In the genomic region with DNA sequence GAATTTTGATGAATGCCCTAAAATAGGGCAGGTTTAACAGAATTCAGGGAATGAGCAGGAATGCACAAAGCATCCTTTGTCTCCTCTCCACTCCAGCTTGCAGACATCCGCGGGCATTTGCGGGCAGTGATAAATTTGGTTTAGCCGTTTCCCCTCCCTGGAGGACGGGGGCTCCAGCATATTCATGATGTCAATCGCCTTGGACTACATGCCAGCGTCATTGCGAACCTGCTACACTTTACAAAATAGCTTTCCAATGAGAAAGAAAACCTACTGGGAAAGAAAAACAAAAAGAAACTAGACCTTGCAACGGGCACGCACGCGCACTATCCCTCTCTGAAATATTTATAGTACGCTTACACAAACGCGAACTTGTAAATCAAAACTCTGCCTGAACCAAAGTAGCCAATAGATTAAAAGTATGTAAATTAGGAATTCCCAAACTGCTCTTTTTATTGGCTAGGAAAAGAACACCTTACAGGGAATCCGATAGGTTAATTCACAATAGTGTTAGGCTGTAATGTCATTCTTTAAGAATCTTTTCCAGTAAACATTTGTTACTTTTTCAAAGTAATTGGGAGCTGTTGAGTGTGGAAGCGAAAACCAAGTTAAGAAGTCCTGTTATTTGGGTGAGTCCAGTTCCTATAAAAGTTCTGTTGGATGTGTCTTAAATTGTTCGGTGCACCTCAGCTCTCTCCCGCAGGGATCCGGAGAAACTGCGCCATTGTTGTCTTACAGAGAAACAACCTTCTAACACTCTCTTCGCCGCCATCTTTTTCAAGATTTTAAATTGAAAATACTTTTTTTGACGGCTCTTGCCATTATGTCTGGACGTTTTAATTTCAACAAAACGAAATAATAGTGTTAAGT, we compare ENCODE assay signal across 8 cellular contexts.
DNase-seq lines count a peak whose midpoint lies in the region; ATAC-seq, FAIRE-seq and TF ChIP-seq lines count a peak whose summit lies in the region.

No MANE protein-coding gene starts in this region.

- no peak overlapping the region for H3K27ac Mint-ChIP-seq in astrocyte (ENCODE audit: unreplicated experiment)

- DNase-seq in DMS79 treated with DMSO at 0.1 percent for 48 hours (lab: John Stamatoyannopoulos, UW) (peak; percentile 87), SJCRH30 (peak; percentile 69 to 86), astrocyte (ENCODE audit: low read depth) (peak; percentile 98), right cardiac atrium (peak; percentile 41 to 79 (median 53)), retina (peak; percentile 93), NCI-H345 (lab: John Stamatoyannopoulos, UW) (no peak)

- H3K9me3 ChIP-seq in SJCRH30 (replicated peaks) (no peaks in the 10 kb centered on the region), astrocyte (ENCODE audit: insufficient read depth, low read depth, low read length) (no peaks in the 10 kb centered on the region), right cardiac atrium (ENCODE audit: control insufficient read depth, low read length) (no peaks in the 10 kb centered on the region)

- H3K27ac ChIP-seq in KMS-11 (peak overlapping the region; percentile 77), SJCRH30 (peak overlapping the region; percentile 94), astrocyte (ENCODE audit: low read depth, low read length) (peak overlapping the region; percentile 97), right cardiac atrium (ENCODE audit: low read length) (peak overlapping the region; percentile 100)

- TF ChIP-seq CTCF in KMS-11 (conservative IDR thresholded peaks at IDR 0.05; ENCODE audit: low read depth, low read length) (no peak), astrocyte (IDR thresholded peaks at IDR 0.05; ENCODE audit: insufficient read depth, low read depth, low read length) (no peak)

- no peaks in the 10 kb centered on the region for H3K4me1 Mint-ChIP-seq in astrocyte (ENCODE audit: low read depth, unreplicated experiment)

- H3K4me2 ChIP-seq in KMS-11 (peak overlapping the region; percentile 71), astrocyte (ENCODE audit: low read length) (peak overlapping the region; percentile 90)

- no peak overlapping the region for H3K4me3 ChIP-seq in KMS-11 (IDR thresholded peaks at IDR 0.05; ENCODE audit: insufficient read depth, low read depth, low read length)
- peak overlapping the region; percentile 70 for H3K4me3 ChIP-seq in SJCRH30
- peak overlapping the region; percentile 87 for H3K4me3 ChIP-seq in astrocyte (ENCODE audit: insufficient read depth, low read depth, low read length)
- peak overlapping the region; percentile 83 for H3K4me3 ChIP-seq in right cardiac atrium (ENCODE audit: low read length)

- H3K9me3 Mint-ChIP-seq in astrocyte (ENCODE audit: unreplicated experiment): no peaks in the 10 kb centered on the region

- FAIRE-seq in astrocyte (lab: Jason Lieb, UNC): peak; percentile 81

- intact Hi-C loops in right cardiac atrium (cut with DNase I): no loop called here

- no peaks in the 10 kb centered on the region for H3K27me3 Mint-ChIP-seq in astrocyte (ENCODE audit: low read depth, unreplicated experiment)

- H3K9ac ChIP-seq in KMS-11: peak overlapping the region; percentile 54
- H3K9ac ChIP-seq in astrocyte (ENCODE audit: low read length): peak overlapping the region; percentile 90

- WGBS in right cardiac atrium: under 1% methylated on average over 26 of the region's 26 CpGs

- peaks cover 40% of the 10 kb centered on the region for H3K4me1 ChIP-seq in KMS-11 (ENCODE audit: low read depth, poor library complexity, severe bottlenecking)
- H3K4me1 ChIP-seq in SJCRH30: 0 out of 2 replicates have a peak, but pooled peaks cover 4% of the 10 kb centered on the region
- peaks cover 14% of the 10 kb centered on the region for H3K4me1 ChIP-seq in astrocyte (ENCODE audit: insufficient read depth, low read length)
- no peaks in the 10 kb centered on the region for H3K4me1 ChIP-seq in right cardiac atrium (ENCODE audit: control insufficient read depth, insufficient read depth, low read length)

- H3K27me3 ChIP-seq in KMS-11 (ENCODE audit: insufficient read depth, low read depth) (no peaks in the 10 kb centered on the region), SJCRH30 (no peaks in the 10 kb centered on the region), astrocyte (ENCODE audit: insufficient read depth, low read length) (no peaks in the 10 kb centered on the region), right cardiac atrium (ENCODE audit: control insufficient read depth, insufficient read depth) (no peaks in the 10 kb centered on the region)

- no peaks in the 10 kb centered on the region for H4K20me1 ChIP-seq in KMS-11 (ENCODE audit: insufficient read depth)
- H4K20me1 ChIP-seq in astrocyte (ENCODE audit: insufficient read depth, low read length): no peaks in the 10 kb centered on the region

- peak; percentile 68 for ATAC-seq in GM21529 (IDR thresholded peaks at IDR 0.05; ENCODE audit: unreplicated experiment)
- peak; percentile 94 to 95 for ATAC-seq in right cardiac atrium

- no peaks in the 10 kb centered on the region for H3K36me3 Mint-ChIP-seq in astrocyte (ENCODE audit: low read depth, unreplicated experiment)

- H2AFZ ChIP-seq in KMS-11 (ENCODE audit: low read depth): peak overlapping the region; percentile 3; the same call in 1 of the 2 replicates
- peak overlapping the region; percentile 66 for H2AFZ ChIP-seq in astrocyte (ENCODE audit: low read depth, low read length)

- H3K36me3 ChIP-seq in KMS-11 (ENCODE audit: insufficient read depth) (no peaks in the 10 kb centered on the region), SJCRH30 (peaks cover 9% of the 10 kb centered on the region; the same call in 1 of the 2 replicates), astrocyte (ENCODE audit: insufficient read depth, low read length) (no peaks in the 10 kb centered on the region)

- no peaks in the 10 kb centered on the region for H3K79me2 ChIP-seq in KMS-11 (ENCODE audit: insufficient read depth, low read depth)
- no peaks in the 10 kb centered on the region for H3K79me2 ChIP-seq in astrocyte (ENCODE audit: insufficient read depth, low read length)

- H3K4me3 Mint-ChIP-seq in astrocyte (ENCODE audit: unreplicated experiment): no peak overlapping the region
